In genomic region chr7:96116173-96116572, GRCh38 we compare ENCODE assay signal across 21 cellular contexts.
"Had no signal": no experiment of that assay in that cellular context is flagged by ENCODE, and none has a peak within 500 bp of the region (broad histone marks: within the 10 kb centered on the region; RNA-seq: fewer than 3 reads in every experiment).

No MANE protein-coding gene starts in this region.

- DNase-seq: cortex of kidney; effector memory CD8-positive, alpha-beta T cell; kidney; mesenchymal stem cell; midbrain; naive thymus-derived CD4-positive, alpha-beta T cell; nucleus accumbens; sigmoid colon; stimulated activated CD4-positive, alpha-beta T cell treated with anti-CD3 and anti-CD28 coated beads, Interleukin-2, amount 100 ng/mL, for 24 hours; stimulated activated CD4-positive, alpha-beta T cell treated with anti-CD3 and anti-CD28 coated beads, Interleukin-4, amount 100 ng/mL, for 24 hours; stimulated activated naive CD8-positive, alpha-beta T cell treated with anti-CD3 and anti-CD28 coated beads, Interleukin-15, Interleukin-2, amounts not matched to agents 100 U/mL and 50 U/mL, for 24 hours; substantia nigra; testis; upper lobe of left lung had no signal

- H3K4me3 ChIP-seq: prostate gland, right atrium auricular region, sigmoid colon, testis, tibial nerve, upper lobe of left lung had no signal

- H3K4me1 ChIP-seq: prostate gland, right atrium auricular region, sigmoid colon, testis, tibial nerve, upper lobe of left lung had no signal

- FAIRE-seq: frontal cortex, urothelium cell line had no signal

- H3K36me3 ChIP-seq: prostate gland had no signal

- H3K27ac ChIP-seq: prostate gland, right atrium auricular region, sigmoid colon, testis, tibial nerve, upper lobe of left lung had no signal

- ATAC-seq: effector memory CD8-positive, alpha-beta T cell; left lobe of liver; naive thymus-derived CD4-positive, alpha-beta T cell; stimulated activated effector memory CD8-positive, alpha-beta T cell treated with anti-CD3 and anti-CD28 coated beads, Interleukin-12 subunit alpha, Interleukin-12 subunit beta, amount 100 ng/mL, for 72 hours; stimulated activated naive CD8-positive, alpha-beta T cell treated with anti-CD3 and anti-CD28 coated beads, Interleukin-15, Interleukin-2, amounts not matched to agents 100 U/mL and 50 U/mL, for 24 hours had no signal

- H3K9me3 ChIP-seq: prostate gland, sigmoid colon, testis, tibial nerve, upper lobe of left lung had no signal

- H3K27me3 ChIP-seq: right atrium auricular region, sigmoid colon, testis, tibial nerve, upper lobe of left lung had no signal
